12 cellular contexts compared by ENCODE assay signal in the genomic region with DNA sequence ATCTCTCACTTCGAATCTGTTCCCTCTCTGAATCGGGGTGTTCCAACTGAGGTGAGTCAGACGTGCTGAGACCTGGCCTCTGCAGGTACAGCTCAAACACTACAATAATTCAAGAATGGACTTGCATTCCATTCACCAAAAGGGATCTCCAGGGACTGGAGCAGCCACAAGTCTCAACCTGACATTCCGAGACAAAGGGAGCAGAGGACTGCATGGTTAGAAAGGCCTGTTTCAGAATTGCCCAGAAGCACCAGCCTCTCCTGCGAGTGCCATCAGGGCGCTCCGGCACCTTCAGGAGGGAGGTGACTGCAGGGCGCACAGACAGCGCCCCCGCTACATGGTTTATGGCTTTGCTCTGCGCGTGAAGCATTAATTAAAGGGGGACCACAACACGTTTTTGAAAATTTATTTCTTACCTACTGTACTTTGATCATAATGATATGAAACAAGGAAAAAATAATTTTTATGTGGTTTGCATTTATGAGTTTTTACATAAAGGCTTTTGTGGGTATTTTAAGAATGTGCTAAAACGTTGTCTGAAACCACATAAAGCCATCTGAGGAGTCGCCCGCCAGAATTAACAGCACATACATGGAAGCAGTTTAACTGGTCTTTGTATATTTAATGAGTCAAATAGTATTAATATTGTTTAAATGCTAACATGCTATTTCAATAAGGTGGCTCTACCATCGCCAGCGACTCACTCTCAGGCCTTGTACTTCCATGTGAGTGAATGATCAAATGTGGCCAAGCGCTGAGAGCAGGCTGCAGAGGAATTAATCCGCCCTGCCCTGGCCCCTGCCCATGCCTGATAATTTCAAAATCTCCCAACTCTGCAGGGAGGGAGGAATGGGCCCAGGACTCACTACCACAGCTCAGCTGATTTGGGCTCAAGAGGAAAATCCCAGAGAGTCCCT. TPM values are rescaled to one million over a fixed set of nuclear protein-coding genes. Genes with fewer than 3 reads are reported as not detected.
A peak's percentile ranks its signal among the peaks of the same experiment; 100 is the strongest.
DNase-seq lines count a peak whose midpoint lies in the region; ATAC-seq and TF ChIP-seq lines count a peak whose summit lies in the region.
"Had no signal": no experiment of that assay in that cellular context is flagged by ENCODE, and none has a peak within 500 bp of the region (broad histone marks: within the 10 kb centered on the region; RNA-seq: fewer than 3 reads in every experiment).

No MANE protein-coding gene starts in this region.

- H3K27me3 ChIP-seq in right cardiac atrium (ENCODE audit: control insufficient read depth, insufficient read depth), result no peaks in the 10 kb centered on the region
- no peaks in the 10 kb centered on the region for H3K27me3 ChIP-seq in uterus
- H3K27me3 ChIP-seq in tibial nerve, result no peaks in the 10 kb centered on the region

- peaks cover 49 to 58% (median 56%) of the 10 kb centered on the region in 3 donors for H3K4me1 Mint-ChIP-seq in T-cell
- H3K4me1 Mint-ChIP-seq: CD14-positive monocyte had no signal

- H3K4me3 ChIP-seq in right cardiac atrium (ENCODE audit: low read length) (no peak overlapping the region), fibroblast of the aortic adventitia (ENCODE audit: low read depth, low read length) (no peak overlapping the region), uterus (no peak overlapping the region), tibial nerve (no peak overlapping the region)
- H3K4me3 ChIP-seq: GM12878 had no signal

- POLR2A ChIA-PET in T-cell (lab: Charles Lee), result no interaction called here

- peak overlapping the region; percentile 59 to 74 for H3K27ac Mint-ChIP-seq in T-cell
- H3K27ac Mint-ChIP-seq: CD14-positive monocyte had no signal

- CTCF ChIA-PET in T-cell (lab: Charles Lee), result no interaction called here

- peak overlapping the region in 1 of 3 donors; percentile 46 for H3K4me3 Mint-ChIP-seq in T-cell
- H3K4me3 Mint-ChIP-seq: CD14-positive monocyte had no signal

- no peaks in the 10 kb centered on the region for H3K27me3 Mint-ChIP-seq in T-cell

- DNase-seq in right cardiac atrium (peak in 2 of 3 donors; percentile 46 to 52), Right ventricle myocardium inferior (ENCODE audit: missing footprints) (no peak), T-cell (no peak), fibroblast of the aortic adventitia (ENCODE audit: low read depth) (peak; percentile 65), uterus (no peak), tibial nerve (ENCODE audit: low spot score in 2 of 2) (no peak)
- DNase-seq: activated CD4-positive, alpha-beta T cell treated with anti-CD3 and anti-CD28 coated beads for 48 hours; left ventricle myocardium superior had no signal

- no peak for TF ChIP-seq EP300 in tibial nerve (IDR thresholded peaks at IDR 0.05)

- no peaks in the 10 kb centered on the region for H3K9me3 Mint-ChIP-seq in T-cell
- H3K9me3 Mint-ChIP-seq: CD14-positive monocyte had no signal

- H3K36me3 ChIP-seq in uterus (no peaks in the 10 kb centered on the region), tibial nerve (peaks cover 0 to 13% (median 4%) of the 10 kb centered on the region in 3 donors)

- H3K4me1 ChIP-seq in right cardiac atrium (ENCODE audit: control insufficient read depth, insufficient read depth, low read length) (peaks cover 3% of the 10 kb centered on the region), uterus (peaks cover 13% of the 10 kb centered on the region in 2 donors), tibial nerve (peaks cover 0 to 54% (median 5%) of the 10 kb centered on the region in 4 donors)

- H3K27ac ChIP-seq in right cardiac atrium (ENCODE audit: low read length) (no peak overlapping the region), uterus (peak overlapping the region; percentile 55 to 63), tibial nerve (no peak overlapping the region)

- peaks cover 18% of the 10 kb centered on the region for H3K36me3 Mint-ChIP-seq in T-cell

- intact Hi-C loops in right cardiac atrium (cut with DNase I) (no loop called here), Right ventricle myocardium inferior (cut with DNase I) (no loop called here), uterus (cut with DNase I; ENCODE audit: low total_unique reads) (no loop called here)

- no peak for TF ChIP-seq POLR2A in uterus (IDR thresholded peaks at IDR 0.05)
- no peak for TF ChIP-seq POLR2A in tibial nerve (IDR thresholded peaks at IDR 0.05)

- H3K9me3 ChIP-seq in right cardiac atrium (ENCODE audit: control insufficient read depth, low read length) (no peaks in the 10 kb centered on the region), uterus (no peaks in the 10 kb centered on the region), tibial nerve (no peaks in the 10 kb centered on the region)

- TF ChIP-seq CTCF in fibroblast of the aortic adventitia (IDR thresholded peaks at IDR 0.05; ENCODE audit: insufficient read depth, low read length) (no peak), uterus (IDR thresholded peaks at IDR 0.05) (no peak), tibial nerve (IDR thresholded peaks at IDR 0.05) (no peak)

- WGBS in right cardiac atrium, result 83% methylated on average over 20 of the region's 20 CpGs
- WGBS in tibial nerve, 2 donors, result 79 to 83% methylated on average over 20 of the region's 20 CpGs

- ATAC-seq in right cardiac atrium (peak in 1 of 2 donors; percentile 24), Right ventricle myocardium inferior (no peak), T-cell (replicated peaks in 1 of 4) (peak in 3 of 4 experiments; percentile 36 to 58 (median 49)), GM18861 (IDR thresholded peaks at IDR 0.05; ENCODE audit: unreplicated experiment) (no peak), HG03354 (IDR thresholded peaks at IDR 0.05; ENCODE audit: poor library complexity, severe bottlenecking, unreplicated experiment) (no peak)
- ATAC-seq: GM12878, left ventricle myocardium superior had no signal

RNA-seq across cellular contexts. Expression of a gene that starts 49.4 kb away (rescaled TPM):
- 1 to 10 TPM; 6.6 to 7.3 (median 7.2) TPM for total RNA-seq in right cardiac atrium
- polyA plus RNA-seq in right cardiac atrium, result 9.2 TPM
- total RNA-seq in Right ventricle myocardium inferior, result 7.0 TPM
- 1 to 10 TPM; 3.5 to 8.1 (median 7.1) TPM for total RNA-seq in T-cell
- 14.8 and 16.9 TPM in 2 replicates for total RNA-seq in fibroblast of the aortic adventitia (ENCODE audit: low replicate concordance)
- total RNA-seq in uterus, result 10 to 100 TPM in 2 of 4 donors, 1 to 10 TPM in 1, under 1 TPM in 1; 0.88 to 18.1 (median 8.2) TPM
- total RNA-seq in tibial nerve, result 10 to 100 TPM; 14.4 to 30.3 (median 21.2) TPM

RNA-seq across cellular contexts. Expression of a gene that starts 49.5 kb away (rescaled TPM):
- total RNA-seq in right cardiac atrium, result 10 to 100 TPM; 29.7 to 41.9 (median 40.0) TPM
- polyA plus RNA-seq in right cardiac atrium, result 25.9 TPM
- 45.2 TPM for total RNA-seq in Right ventricle myocardium inferior
- total RNA-seq in T-cell, result 10 to 100 TPM; 20.8 to 35.4 (median 32.0) TPM
- total RNA-seq in fibroblast of the aortic adventitia (ENCODE audit: low replicate concordance), result 38.1 and 68.4 TPM in 2 replicates
- 100 to 1,000 TPM in 1 of 4 donors, 10 to 100 TPM in 2, 1 to 10 TPM in 1; 5.6 to 108 (median 33.6) TPM for total RNA-seq in uterus
- 10 to 100 TPM; 64.5 to 91.0 (median 80.7) TPM for total RNA-seq in tibial nerve

Comparison
In these comparisons a context has a peak if more than half of its experiments do, and no peak if none do; other contexts are left out.
1. DNase-seq: peak in right cardiac atrium (2 of 3) and fibroblast of the aortic adventitia (single experiment); none in Right ventricle myocardium inferior (single experiment), T-cell (0 of 34), uterus (0 of 2) and tibial nerve (0 of 2).
2. ATAC-seq: peak in T-cell (3 of 4); none in Right ventricle myocardium inferior (single experiment), GM18861 (single experiment) and HG03354 (single experiment).
3. H3K27ac ChIP-seq: peak in uterus (2 of 2); none in right cardiac atrium (single experiment) and tibial nerve (0 of 4).